Comparison of ENCODE assay signal across 8 cellular contexts in the genomic region with DNA sequence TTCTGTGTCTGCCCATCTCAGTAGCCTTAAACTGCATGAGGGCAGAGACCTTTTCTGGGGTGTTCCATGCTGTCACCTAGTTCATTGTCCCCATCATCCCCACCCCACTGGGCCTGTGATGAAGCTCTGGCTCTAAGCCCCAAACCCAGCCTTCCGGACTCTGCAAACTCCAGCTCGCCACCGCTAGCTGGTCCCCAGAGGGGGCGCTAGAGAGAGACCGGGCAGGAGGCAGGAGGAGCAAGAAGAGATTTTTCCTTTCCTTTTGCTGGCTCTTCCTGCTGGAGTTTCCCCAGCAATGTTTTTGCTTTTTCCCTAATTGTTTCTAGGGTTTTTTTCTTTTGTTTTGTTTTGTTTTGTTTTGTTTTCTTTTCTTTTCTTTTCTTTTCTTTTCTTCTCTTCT.
DNase-seq lines count a peak whose midpoint lies in the region; ATAC-seq and TF ChIP-seq lines count a peak whose summit lies in the region.

No MANE protein-coding gene starts in this region.

- H3K9me3 ChIP-seq in PC-3 (ENCODE audit: low read length) (no peaks in the 10 kb centered on the region), spleen (peaks cover 0 to 4% (median 0%) of the 10 kb centered on the region in 8 donors)

- TF ChIP-seq POLR2A in spleen (IDR thresholded peaks at IDR 0.05): no peak

- no peaks in the 10 kb centered on the region for H3K9me2 ChIP-seq in PC-3 (replicated peaks; ENCODE audit: low read length)

- no peaks in the 10 kb centered on the region for H4K20me1 ChIP-seq in PC-3 (ENCODE audit: low read length)

- 16 to 24% (median 22%) methylated on average over 5 of the region's 5 CpGs for WGBS in spleen, 5 donors

- H3K4me2 ChIP-seq in PC-3 (ENCODE audit: low read length): no peak overlapping the region

- H3K9ac ChIP-seq in PC-3 (ENCODE audit: low read length): no peak overlapping the region

- BruUV-seq in PC-3 (replicated peaks; lab: Mats Ljungman, UMichigan): no TSS peak

- no peak overlapping the region for H3K27ac ChIP-seq in PC-3 (ENCODE audit: low read length)
- H3K27ac ChIP-seq in spleen: no peak overlapping the region

- POLR2A ChIA-PET in PC-3 (lab: Charles Lee; ENCODE audit: unreplicated experiment): no interaction called here

- H3K4me1 ChIP-seq in PC-3 (ENCODE audit: insufficient read depth, low read length) (no peaks in the 10 kb centered on the region), spleen (no peaks in the 10 kb centered on the region)

- H3K36me3 ChIP-seq in PC-3 (ENCODE audit: low read depth, low read length): no peaks in the 10 kb centered on the region
- H3K36me3 ChIP-seq in spleen: no peaks in the 10 kb centered on the region

- peak; percentile 40 for TF ChIP-seq CTCF in AG09319 (IDR thresholded peaks at IDR 0.05; ENCODE audit: low read depth, low read length)
- peak; percentile 57 for TF ChIP-seq CTCF in GM12873 (IDR thresholded peaks at IDR 0.05; ENCODE audit: insufficient read depth, low read depth, low read length, missing control alignments)
- TF ChIP-seq CTCF in PC-3 (conservative IDR thresholded peaks at IDR 0.05; ENCODE audit: low read depth, low read length): peak; percentile 69
- TF ChIP-seq CTCF in foreskin fibroblast (IDR thresholded peaks at IDR 0.05; ENCODE audit: low read depth, low read length): peak; percentile 38
- peak in 3 of 11 experiments; percentile 20 to 32 (median 20) for TF ChIP-seq CTCF in spleen (IDR thresholded peaks at IDR 0.05 in 8 of 11, conservative IDR thresholded peaks at IDR 0.05 in 3 of 11)

- no peak overlapping the region for H2AFZ ChIP-seq in PC-3 (ENCODE audit: low read length)

- H3F3A ChIP-seq in PC-3 (ENCODE audit: low read length, unreplicated experiment): no peaks in the 10 kb centered on the region

- peaks cover 14% of the 10 kb centered on the region; the same call in 1 of the 2 replicates for H3K27me3 ChIP-seq in PC-3 (ENCODE audit: low read length)
- peaks cover 0 to 15% (median 0%) of the 10 kb centered on the region in 7 donors for H3K27me3 ChIP-seq in spleen (replicated peaks in 1 of 7)

- intact Hi-C loops in PC-3 (cut with micrococcal nuclease) (no loop called here), spleen (cut with DNase I; ENCODE audit: low total_unique reads) (no loop called here)

- ATAC-seq in PC-3 (no peak), HG02938 (IDR thresholded peaks at IDR 0.05; ENCODE audit: unreplicated experiment) (no peak)

- H3K4me3 ChIP-seq in PC-3 (ENCODE audit: low read length) (no peak overlapping the region), foreskin fibroblast (ENCODE audit: low read depth in 1 of 2, low read length in 2 of 2) (no peak overlapping the region), spleen (no peak overlapping the region)

- CTCF ChIA-PET in PC-3 (lab: Charles Lee): no interaction called here

- no peaks in the 10 kb centered on the region for H3K79me2 ChIP-seq in PC-3 (ENCODE audit: low read length)

- DNase-seq in AG09319 (ENCODE audit: extremely low read depth, low read depth) (no peak), PC-3 (peak; percentile 30), foreskin fibroblast (peak in 1 of 2 donors; percentile 9), germinal center (ENCODE audit: low spot score) (no peak), spleen (no peak), occipital lobe (lab: John Stamatoyannopoulos, UW) (no peak)
